Comparison of ENCODE assay signal across 1 cellular context in genomic region chr10:24119919-24120318, GRCh38.
TF ChIP-seq lines count a peak whose summit lies in the region.

No MANE protein-coding gene starts in this region.

TF ChIP-seq in GM23338, 12 proteins besides CTCF, POLR2A, EP300 and RAD21 (continued from another document):
- TF ChIP-seq, protein P1, sequence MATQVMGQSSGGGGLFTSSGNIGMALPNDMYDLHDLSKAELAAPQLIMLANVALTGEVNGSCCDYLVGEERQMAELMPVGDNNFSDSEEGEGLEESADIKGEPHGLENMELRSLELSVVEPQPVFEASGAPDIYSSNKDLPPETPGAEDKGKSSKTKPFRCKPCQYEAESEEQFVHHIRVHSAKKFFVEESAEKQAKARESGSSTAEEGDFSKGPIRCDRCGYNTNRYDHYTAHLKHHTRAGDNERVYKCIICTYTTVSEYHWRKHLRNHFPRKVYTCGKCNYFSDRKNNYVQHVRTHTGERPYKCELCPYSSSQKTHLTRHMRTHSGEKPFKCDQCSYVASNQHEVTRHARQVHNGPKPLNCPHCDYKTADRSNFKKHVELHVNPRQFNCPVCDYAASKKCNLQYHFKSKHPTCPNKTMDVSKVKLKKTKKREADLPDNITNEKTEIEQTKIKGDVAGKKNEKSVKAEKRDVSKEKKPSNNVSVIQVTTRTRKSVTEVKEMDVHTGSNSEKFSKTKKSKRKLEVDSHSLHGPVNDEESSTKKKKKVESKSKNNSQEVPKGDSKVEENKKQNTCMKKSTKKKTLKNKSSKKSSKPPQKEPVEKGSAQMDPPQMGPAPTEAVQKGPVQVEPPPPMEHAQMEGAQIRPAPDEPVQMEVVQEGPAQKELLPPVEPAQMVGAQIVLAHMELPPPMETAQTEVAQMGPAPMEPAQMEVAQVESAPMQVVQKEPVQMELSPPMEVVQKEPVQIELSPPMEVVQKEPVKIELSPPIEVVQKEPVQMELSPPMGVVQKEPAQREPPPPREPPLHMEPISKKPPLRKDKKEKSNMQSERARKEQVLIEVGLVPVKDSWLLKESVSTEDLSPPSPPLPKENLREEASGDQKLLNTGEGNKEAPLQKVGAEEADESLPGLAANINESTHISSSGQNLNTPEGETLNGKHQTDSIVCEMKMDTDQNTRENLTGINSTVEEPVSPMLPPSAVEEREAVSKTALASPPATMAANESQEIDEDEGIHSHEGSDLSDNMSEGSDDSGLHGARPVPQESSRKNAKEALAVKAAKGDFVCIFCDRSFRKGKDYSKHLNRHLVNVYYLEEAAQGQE (IDR thresholded peaks at IDR 0.05; ENCODE audit: unreplicated experiment) = no peak
TF ChIP-seq in GM23338: peak in this region for 0.
